ENCODE assay signal across 11 cellular contexts in the genomic region with DNA sequence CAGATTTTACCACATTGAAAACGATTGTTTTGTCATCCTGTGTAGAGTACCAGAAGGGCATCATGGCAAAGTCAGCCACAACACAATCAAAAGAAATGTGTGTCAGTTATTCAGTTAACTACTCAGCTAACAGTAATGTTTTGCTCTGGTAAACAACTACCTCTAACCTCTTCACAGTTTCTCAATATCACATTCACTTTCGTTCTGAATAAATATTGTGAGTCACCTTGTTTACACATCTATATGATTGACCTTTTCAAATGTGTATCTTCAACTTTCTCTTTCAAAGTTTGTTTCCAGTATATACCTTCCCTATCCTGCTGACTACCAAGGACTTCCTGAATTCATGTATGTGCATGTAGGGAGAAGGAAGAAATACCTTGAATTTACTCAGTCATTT.
DNase-seq lines count a peak whose midpoint lies in the region; ATAC-seq and TF ChIP-seq lines count a peak whose summit lies in the region.
"Had no signal": no experiment of that assay in that cellular context is flagged by ENCODE, and none has a peak within 500 bp of the region (broad histone marks: within the 10 kb centered on the region; RNA-seq: fewer than 3 reads in every experiment).

No MANE protein-coding gene starts in this region.

- 0 out of 2 replicates have a peak, but pooled peaks cover 4% of the 10 kb centered on the region for H3K4me1 ChIP-seq in PC-3 (ENCODE audit: insufficient read depth, low read length)
- H3K4me1 ChIP-seq: spleen had no signal

- H3F3A ChIP-seq in PC-3 (ENCODE audit: low read length, unreplicated experiment) = no peaks in the 10 kb centered on the region

- ATAC-seq in GM18520 (IDR thresholded peaks at IDR 0.05; ENCODE audit: unreplicated experiment) = peak; percentile 99
- peak; percentile 99 for ATAC-seq in GM21360 (IDR thresholded peaks at IDR 0.05; ENCODE audit: unreplicated experiment)
- peak; percentile 92 for ATAC-seq in HG03039 (IDR thresholded peaks at IDR 0.05; ENCODE audit: unreplicated experiment)
- ATAC-seq in PC-3 = no peak; the same call in 1 of the 2 replicates

- H3K27ac ChIP-seq in PC-3 (ENCODE audit: low read length) = no peak overlapping the region
- H3K27ac ChIP-seq: HL-60, spleen had no signal

- no peaks in the 10 kb centered on the region for H3K9me3 ChIP-seq in PC-3 (ENCODE audit: low read length)
- H3K9me3 ChIP-seq: spleen had no signal

- peak; percentile 59 for DNase-seq in PC-3
- no peak for DNase-seq in amniotic stem cell (lab: John Stamatoyannopoulos, UW)
- no peak for DNase-seq in GDM1 (lab: John Stamatoyannopoulos, UW)
- DNase-seq in HK-2 (ENCODE audit: unreplicated experiment) = no peak
- DNase-seq: activated T-cell treated with anti-CD3 and anti-CD28 coated beads, Interleukin-2, amount 50 U/mL, for 1 hour; glutamatergic neuron; spleen had no signal

- no peaks in the 10 kb centered on the region for H3K27me3 ChIP-seq in PC-3 (ENCODE audit: low read length)
- H3K27me3 ChIP-seq: spleen had no signal

- H3K9me2 ChIP-seq in PC-3 (replicated peaks; ENCODE audit: low read length) = no peaks in the 10 kb centered on the region

- no peaks in the 10 kb centered on the region for H3K36me3 ChIP-seq in PC-3 (ENCODE audit: low read depth, low read length)
- H3K36me3 ChIP-seq: spleen had no signal

- no peaks in the 10 kb centered on the region for H3K79me2 ChIP-seq in PC-3 (ENCODE audit: low read length)

- H2AFZ ChIP-seq in PC-3 (ENCODE audit: low read length) = no peak overlapping the region

- intact Hi-C loops in PC-3 (cut with micrococcal nuclease) = no loop called here

- TF ChIP-seq CTCF in PC-3 (conservative IDR thresholded peaks at IDR 0.05; ENCODE audit: low read depth, low read length) = no peak

- H3K4me2 ChIP-seq in PC-3 (ENCODE audit: low read length) = peak overlapping the region; percentile 52

- POLR2A ChIA-PET in PC-3 (lab: Charles Lee; ENCODE audit: unreplicated experiment) = no interaction called here

- no peaks in the 10 kb centered on the region for H4K20me1 ChIP-seq in PC-3 (ENCODE audit: low read length)

- CTCF ChIA-PET in PC-3 (lab: Charles Lee) = no interaction called here

- BruUV-seq in PC-3 (replicated peaks; lab: Mats Ljungman, UMichigan) = no TSS peak

- no peak overlapping the region for H3K9ac ChIP-seq in PC-3 (ENCODE audit: low read length)

- H3K4me3 ChIP-seq in PC-3 (ENCODE audit: low read length) = no peak overlapping the region
- H3K4me3 ChIP-seq: spleen had no signal
